Comparison of ENCODE assay signal across 1 cellular context in genomic region chrX:119273807-119274192, GRCh38.
TF ChIP-seq lines count a peak whose summit lies in the region.

No MANE protein-coding gene starts in this region.

TF ChIP-seq in GM12891, 5 proteins besides CTCF, POLR2A, EP300 and RAD21:
- TF ChIP-seq SPI1 (IDR thresholded peaks at IDR 0.05; ENCODE audit: low read depth, low read length) (no peak), TAF1 (IDR thresholded peaks at IDR 0.05; ENCODE audit: low read depth, low read length) (no peak), PAX5 (IDR thresholded peaks at IDR 0.05; ENCODE audit: insufficient read depth, low read length, severe bottlenecking) (no peak), POU2F2 (IDR thresholded peaks at IDR 0.05; ENCODE audit: low read depth, low read length) (no peak), POLR2AphosphoS5 (IDR thresholded peaks at IDR 0.05; ENCODE audit: low read depth, low read length) (no peak)
